ENCODE assay signal across 23 cellular contexts in the genomic region with DNA sequence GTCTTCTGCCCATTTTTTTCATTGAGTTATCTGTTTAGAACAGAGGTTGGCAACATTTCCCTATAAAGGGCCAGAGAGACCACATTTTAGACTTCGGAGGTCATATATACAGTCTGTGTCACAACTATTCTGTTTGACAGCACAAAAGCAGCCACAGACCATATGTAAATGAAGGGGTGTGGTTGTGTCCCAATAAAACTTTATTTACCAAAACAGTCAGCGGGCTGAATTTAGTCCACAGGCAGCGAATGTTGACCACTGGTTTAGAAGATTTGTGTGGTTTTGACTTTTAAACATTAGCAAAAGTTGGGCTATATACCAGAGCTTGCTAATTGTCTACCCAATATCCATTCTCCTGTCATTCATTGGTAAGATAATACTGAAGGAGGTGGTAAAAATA.
A peak's percentile ranks its signal among the peaks of the same experiment; 100 is the strongest.
DNase-seq lines count a peak whose midpoint lies in the region; ATAC-seq, FAIRE-seq and TF ChIP-seq lines count a peak whose summit lies in the region.
"Had no signal": no experiment of that assay in that cellular context is flagged by ENCODE, and none has a peak within 500 bp of the region (broad histone marks: within the 10 kb centered on the region; RNA-seq: fewer than 3 reads in every experiment).

No MANE protein-coding gene starts in this region.

- H3K9me3 Mint-ChIP-seq in H9 (peaks cover 52 to 65% of the 10 kb centered on the region in 2 experiments), astrocyte (ENCODE audit: unreplicated experiment) (no peaks in the 10 kb centered on the region)
- no peaks in the 10 kb centered on the region for H3K9me3 Mint-ChIP-seq in CD8-positive, alpha-beta T cell
- H3K9me3 Mint-ChIP-seq: CD4-positive, alpha-beta T cell; CD8-positive, alpha-beta memory T cell had no signal

- H3K27me3 Mint-ChIP-seq in H9 (ENCODE audit: low read depth) (no peaks in the 10 kb centered on the region; the same call in 1 of the 2 replicates), astrocyte (ENCODE audit: low read depth, unreplicated experiment) (no peaks in the 10 kb centered on the region)
- no peaks in the 10 kb centered on the region for H3K27me3 Mint-ChIP-seq in CD8-positive, alpha-beta T cell (ENCODE audit: low read depth)
- H3K27me3 Mint-ChIP-seq: CD8-positive, alpha-beta memory T cell had no signal

- no peak overlapping the region for H4K91ac ChIP-seq in H9 (ENCODE audit: insufficient read length, low read depth, low read length)

- H2AK5ac ChIP-seq in H9 (ENCODE audit: insufficient read length, low read length), result no peak overlapping the region

- H3K14ac ChIP-seq in H9 (ENCODE audit: insufficient read depth, low read length), result no peak overlapping the region

- no peak overlapping the region for H2BK120ac ChIP-seq in H9 (ENCODE audit: low read depth, low read length, poor library complexity, severe bottlenecking)

- no TSS peak for BruUV-seq in K562 (replicated peaks; lab: Mats Ljungman, UMichigan)

- H3K36me3 ChIP-seq in astrocyte (ENCODE audit: insufficient read depth, low read length), result no peaks in the 10 kb centered on the region
- no peaks in the 10 kb centered on the region for H3K36me3 ChIP-seq in K562 (ENCODE audit: control insufficient read depth, insufficient read depth, low read length)
- H3K36me3 ChIP-seq in CD8-positive, alpha-beta T cell (ENCODE audit: insufficient read depth, low read length), result no peaks in the 10 kb centered on the region
- H3K36me3 ChIP-seq: BLaER1 treated with 17β-estradiol and CSF1 and Interleukin-3, amounts not matched to agents 10 nM and 100 nM had no signal

- no peak overlapping the region for H4K5ac ChIP-seq in H9 (ENCODE audit: insufficient read length, low read depth, low read length)

- H4K8ac ChIP-seq in H9 (replicated peaks; ENCODE audit: insufficient read length, low read depth, low read length), result no peak overlapping the region

- TF ChIP-seq POLR2A in K562 (conservative IDR thresholded peaks at IDR 0.05), result no peak

- H3K4me1 Mint-ChIP-seq in H9, result no peaks in the 10 kb centered on the region
- H3K4me1 Mint-ChIP-seq in astrocyte (ENCODE audit: low read depth, unreplicated experiment), result no peaks in the 10 kb centered on the region
- no peaks in the 10 kb centered on the region for H3K4me1 Mint-ChIP-seq in CD8-positive, alpha-beta T cell (ENCODE audit: low read depth)
- H3K4me1 Mint-ChIP-seq: B cell; CD8-positive, alpha-beta memory T cell had no signal

- TF ChIP-seq EP300 in K562 (IDR thresholded peaks at IDR 0.05; ENCODE audit: low read length), result no peak

- H3K23ac ChIP-seq in H9 (ENCODE audit: insufficient read length, low read depth, low read length), result no peak overlapping the region

- H3K27me3 ChIP-seq in H9 (ENCODE audit: insufficient read depth, low read length) (no peaks in the 10 kb centered on the region), astrocyte (ENCODE audit: insufficient read depth, low read length) (no peaks in the 10 kb centered on the region), K562 (ENCODE audit: control insufficient read depth in 2 of 2, insufficient read depth in 2 of 2, low read length in 2 of 2) (no peaks in the 10 kb centered on the region)
- H3K27me3 ChIP-seq in CD8-positive, alpha-beta T cell (ENCODE audit: insufficient read depth, low read length), result no peaks in the 10 kb centered on the region

- H3K27ac ChIP-seq in H9 (ENCODE audit: insufficient read length, low read depth, low read length) (no peak overlapping the region), astrocyte (ENCODE audit: low read depth, low read length) (no peak overlapping the region), K562 (ENCODE audit: extremely low read depth, low read depth, low read length) (no peak overlapping the region)
- H3K27ac ChIP-seq in CD8-positive, alpha-beta T cell (ENCODE audit: low read depth, low read length), result no peak overlapping the region
- H3K27ac ChIP-seq: 22Rv1; A549; BLaER1 treated with 17β-estradiol and CSF1 and Interleukin-3, amounts not matched to agents 10 nM and 100 nM; C4-2B had no signal

- no peak overlapping the region for H2BK20ac ChIP-seq in H9 (ENCODE audit: low read depth, low read length, poor library complexity, severe bottlenecking)

- no peaks in the 10 kb centered on the region for H3K79me1 ChIP-seq in H9 (ENCODE audit: insufficient read depth, low read depth, low read length, poor library complexity, severe bottlenecking)

- H3K9me3 ChIP-seq in H9 (ENCODE audit: control insufficient read depth, low read depth, low read length) (no peaks in the 10 kb centered on the region), astrocyte (ENCODE audit: insufficient read depth, low read depth, low read length) (no peaks in the 10 kb centered on the region), K562 (replicated peaks; ENCODE audit: control insufficient read depth, insufficient read depth, low read depth, low read length) (no peaks in the 10 kb centered on the region; the same call in 1 of the 2 replicates)
- H3K9me3 ChIP-seq in CD8-positive, alpha-beta T cell (ENCODE audit: low read length), result no peaks in the 10 kb centered on the region
- H3K9me3 ChIP-seq: A549 had no signal

- peak overlapping the region; percentile 53 for H3T11ph ChIP-seq in H9 (ENCODE audit: low read length)

- no peak overlapping the region for H3K4me2 ChIP-seq in H9 (ENCODE audit: insufficient read depth, insufficient read length, low read length)
- no peak overlapping the region for H3K4me2 ChIP-seq in astrocyte (ENCODE audit: low read length)
- H3K4me2 ChIP-seq in K562 (ENCODE audit: insufficient read depth, low read length), result no peak overlapping the region
- H3K4me2 ChIP-seq: A549; BLaER1 treated with 17β-estradiol and CSF1 and Interleukin-3, amounts not matched to agents 10 nM and 100 nM had no signal

- WGBS in H9 (ENCODE audit: extremely low coverage, insufficient read length, low lambda C conversion rate), result no CpG with 5 or more reads among the region's 3 CpGs
- WGBS in K562 (ENCODE audit: insufficient coverage, low coverage, missing lambda C conversion rate), result 52% methylated on average over 3 of the region's 3 CpGs

- H3K79me2 ChIP-seq in H9 (ENCODE audit: insufficient read depth, low read length) (no peaks in the 10 kb centered on the region), astrocyte (ENCODE audit: insufficient read depth, low read length) (no peaks in the 10 kb centered on the region), K562 (ENCODE audit: control insufficient read depth, insufficient read depth, low read length) (no peaks in the 10 kb centered on the region)

- H3K4me3 ChIP-seq in astrocyte (ENCODE audit: insufficient read depth, low read depth, low read length) (no peak overlapping the region), K562 (no peak overlapping the region)
- no peak overlapping the region for H3K4me3 ChIP-seq in CD8-positive, alpha-beta T cell (ENCODE audit: low read depth, low read length)
- H3K4me3 ChIP-seq: A549; BLaER1 treated with 17β-estradiol and CSF1 and Interleukin-3, amounts not matched to agents 10 nM and 100 nM had no signal

- H4K20me1 ChIP-seq in H9 (ENCODE audit: control insufficient read depth, insufficient read depth, insufficient read length) (no peaks in the 10 kb centered on the region), astrocyte (ENCODE audit: insufficient read depth, low read length) (no peaks in the 10 kb centered on the region), K562 (replicated peaks; ENCODE audit: control insufficient read depth, insufficient read depth, low read length) (no peaks in the 10 kb centered on the region)

- H3K27ac Mint-ChIP-seq in H9, result no peak overlapping the region
- H3K27ac Mint-ChIP-seq in astrocyte (ENCODE audit: unreplicated experiment), result no peak overlapping the region
- no peak overlapping the region for H3K27ac Mint-ChIP-seq in CD8-positive, alpha-beta T cell
- H3K27ac Mint-ChIP-seq: B cell; CD4-positive, alpha-beta T cell; CD8-positive, alpha-beta memory T cell had no signal

- POLR2A ChIA-PET in K562 (lab: Yijun Ruan, JAX), result no interaction called here
- POLR2A ChIA-PET in CD8-positive, alpha-beta T cell (lab: Charles Lee), result no interaction called here

- TF ChIP-seq RAD21 in K562 (CRISPR knock-in tag; conservative IDR thresholded peaks at IDR 0.05 in 1 of 2, IDR thresholded peaks at IDR 0.05 in 1 of 2), result no peak

- H3K4me3 Mint-ChIP-seq in H9 (no peak overlapping the region), astrocyte (ENCODE audit: unreplicated experiment) (no peak overlapping the region)
- H3K4me3 Mint-ChIP-seq in CD8-positive, alpha-beta T cell, result no peak overlapping the region
- H3K4me3 Mint-ChIP-seq: B cell; CD4-positive, alpha-beta T cell; CD8-positive, alpha-beta memory T cell had no signal

- in situ Hi-C loops in K562 (cut with MboI), result no loop called here

- peaks cover 0 to 3% (median 0%) of the 10 kb centered on the region in 3 experiments; a peak in 1 of 7 replicates for H3K36me3 Mint-ChIP-seq in H9 (ENCODE audit: insufficient read depth in 1 of 3, low read depth in 3 of 3)
- no peaks in the 10 kb centered on the region for H3K36me3 Mint-ChIP-seq in astrocyte (ENCODE audit: low read depth, unreplicated experiment)
- H3K36me3 Mint-ChIP-seq in CD8-positive, alpha-beta T cell, result no peaks in the 10 kb centered on the region
- H3K36me3 Mint-ChIP-seq: CD8-positive, alpha-beta memory T cell had no signal

- H3K9ac ChIP-seq in H9 (ENCODE audit: extremely low read depth, insufficient read length, low read length) (no peak overlapping the region), astrocyte (ENCODE audit: low read length) (no peak overlapping the region), K562 (ENCODE audit: insufficient read depth in 1 of 2, low read depth in 2 of 2, low read length in 2 of 2) (no peak overlapping the region)
- H3K9ac ChIP-seq: BLaER1 treated with 17β-estradiol and CSF1 and Interleukin-3, amounts not matched to agents 10 nM and 100 nM had no signal

- CTCF ChIA-PET in K562 (lab: Yijun Ruan, JAX; ENCODE audit: low intra/inter-chr PET ratio), result no interaction called here
- CTCF ChIA-PET in CD8-positive, alpha-beta T cell (lab: Charles Lee), result no interaction called here

- H3K23me2 ChIP-seq in H9 (ENCODE audit: insufficient read length, low read depth, low read length, poor library complexity, severe bottlenecking), result no peaks in the 10 kb centered on the region

- FAIRE-seq in astrocyte (lab: Jason Lieb, UNC) (peak; percentile 29), K562 (lab: Jason Lieb, UNC) (no peak), urothelium cell line (lab: Jason Lieb, UNC) (no peak)
- FAIRE-seq: A549, GM12891 had no signal

- DNase-seq in H9 (no peak), astrocyte (ENCODE audit: low read depth) (no peak), K562 (ENCODE audit: extremely low read depth in 1 of 4, low spot score in 3 of 4) (no peak), urothelium cell line (ENCODE audit: low spot score) (no peak)
- no peak for DNase-seq in CD8-positive, alpha-beta T cell
- DNase-seq in activated CD4-positive, CD25-positive, alpha-beta regulatory T cell (lab: John Stamatoyannopoulos, UW), result no peak
- DNase-seq: AML-193; CD4-positive, alpha-beta T cell; CD8-positive, alpha-beta memory T cell; COR-L47; DMS 273 treated with DMSO at 0.1 percent for 48 hours; DMS153; DMS53; DMS79; DND-41; EL; GDM1 had no signal

- no peak overlapping the region for H3K56ac ChIP-seq in H9 (ENCODE audit: insufficient read length, low read depth, low read length)

- intact Hi-C loops in K562 (cut with micrococcal nuclease), result no loop called here
- intact Hi-C loops in CD8-positive, alpha-beta T cell (cut with DNase I, micrococcal nuclease), result no loop called here

- H2BK15ac ChIP-seq in H9 (ENCODE audit: low read depth, low read length), result no peak overlapping the region

- no peak for TF ChIP-seq CTCF in H9 (conservative IDR thresholded peaks at IDR 0.05)
- no peak for TF ChIP-seq CTCF in astrocyte (IDR thresholded peaks at IDR 0.05; ENCODE audit: insufficient read depth, low read depth, low read length)
- TF ChIP-seq CTCF in K562 (IDR thresholded peaks at IDR 0.05 in 2 of 3, conservative IDR thresholded peaks at IDR 0.05 in 1 of 3; ENCODE audit: insufficient read depth in 2 of 3, low read depth in 1 of 3, low read length in 3 of 3), result no peak
- no peak for TF ChIP-seq CTCF in CD8-positive, alpha-beta T cell (IDR thresholded peaks at IDR 0.05)

- no peak overlapping the region for H2AFZ ChIP-seq in H9 (ENCODE audit: low read length)
- H2AFZ ChIP-seq in astrocyte (ENCODE audit: low read depth, low read length), result no peak overlapping the region
- H2AFZ ChIP-seq in K562 (ENCODE audit: low read depth, low read length), result 0 out of 2 replicates have a peak overlapping the region, but pooled peaks have one; percentile 63

- H2BK12ac ChIP-seq in H9 (ENCODE audit: insufficient read length, low read depth, low read length), result no peak overlapping the region

- no peak for ATAC-seq in K562
- no peak for ATAC-seq in CD8-positive, alpha-beta T cell
- ATAC-seq: A549 had no signal

- H2BK5ac ChIP-seq in H9 (ENCODE audit: insufficient read length, low read length), result no peak overlapping the region

- H3K4me1 ChIP-seq in H9 (ENCODE audit: insufficient read depth, low read length) (no peaks in the 10 kb centered on the region), astrocyte (ENCODE audit: insufficient read depth, low read length) (peaks cover 3% of the 10 kb centered on the region), K562 (replicated peaks in 1 of 2; ENCODE audit: control insufficient read depth in 2 of 2, insufficient read depth in 2 of 2, low read length in 2 of 2) (peaks cover 0 to 4% of the 10 kb centered on the region in 2 experiments; a peak in 2 of 5 replicates)
- no peaks in the 10 kb centered on the region for H3K4me1 ChIP-seq in CD8-positive, alpha-beta T cell (ENCODE audit: insufficient read depth, low read length)
- H3K4me1 ChIP-seq: A549 had no signal

- H3K9me1 ChIP-seq in K562 (ENCODE audit: control insufficient read depth, insufficient read depth, low read length), result no peaks in the 10 kb centered on the region

- H3K4ac ChIP-seq in H9 (ENCODE audit: low read depth, low read length), result no peak overlapping the region

- H3K18ac ChIP-seq in H9 (ENCODE audit: insufficient read length, low read depth, low read length), result no peak overlapping the region
